In the genomic region with DNA sequence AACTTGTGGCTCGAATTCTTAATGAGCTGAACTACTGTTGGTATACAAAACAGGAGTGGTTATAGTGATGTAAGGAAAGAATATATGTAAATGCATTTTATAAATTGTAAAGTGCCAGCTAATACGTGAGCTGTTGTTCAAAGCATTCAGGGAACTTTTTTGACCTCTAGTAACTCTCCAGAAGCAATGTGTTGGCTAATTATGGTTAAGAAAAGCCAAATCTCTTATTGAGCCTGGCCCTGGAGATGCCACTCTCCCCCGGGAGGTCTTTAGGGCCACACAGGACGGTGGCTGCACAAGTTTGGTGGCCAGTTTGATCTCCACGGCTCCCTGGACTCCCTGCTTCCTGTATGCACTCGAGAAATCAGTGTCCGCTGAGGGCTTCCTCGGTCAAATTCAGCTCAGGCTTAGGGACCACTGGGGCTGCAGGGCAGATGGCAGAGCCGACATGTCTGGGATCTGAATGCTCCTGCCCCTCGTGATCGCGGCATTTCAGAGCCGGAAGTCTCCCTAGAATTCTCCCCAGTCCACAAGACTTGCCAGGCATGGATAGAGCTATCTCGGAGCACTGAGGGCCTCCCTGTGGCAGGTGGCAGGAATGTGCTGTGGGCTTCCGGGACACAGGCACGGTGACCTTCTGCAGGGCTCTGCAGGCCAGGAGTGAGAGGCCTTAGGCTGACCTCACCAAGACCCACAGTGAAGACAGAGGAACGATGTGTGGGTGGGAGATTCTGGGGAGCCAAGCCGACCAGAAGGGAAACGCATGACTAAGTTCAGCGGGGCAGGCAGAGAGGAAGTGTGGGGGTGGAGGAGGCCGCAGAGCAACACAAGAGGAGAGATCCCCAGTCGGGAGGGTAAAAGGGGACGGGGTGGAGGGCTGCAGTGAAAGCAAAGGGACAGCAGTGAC, we compare ENCODE assay signal across 8 cellular contexts. TPM values are rescaled to one million over a fixed set of nuclear protein-coding genes. Genes with fewer than 3 reads are reported as not detected.
DNase-seq lines count a peak whose midpoint lies in the region; ATAC-seq and TF ChIP-seq lines count a peak whose summit lies in the region.

No MANE protein-coding gene starts in this region.

- no peaks in the 10 kb centered on the region for H3K4me1 ChIP-seq in psoas muscle

- ATAC-seq in psoas muscle (peak in 3 of 4 donors; percentile 53 to 75 (median 62)), HG03159 (IDR thresholded peaks at IDR 0.05; ENCODE audit: unreplicated experiment) (no peak), GM21367 (IDR thresholded peaks at IDR 0.05; ENCODE audit: unreplicated experiment) (no peak)

- no peaks in the 10 kb centered on the region for H3K9me3 ChIP-seq in psoas muscle

- 22 to 41% (median 27%) methylated on average over 23 of the region's 23 CpGs for WGBS in psoas muscle, 3 donors

- intact Hi-C loops in psoas muscle (cut with DNase I) = no loop called here

- DNase-seq in AG09319 (ENCODE audit: extremely low read depth, low read depth) = no peak
- DNase-seq in HCEC 1CT = peak; percentile 73
- peak; percentile 17 to 31 for DNase-seq in activated CD4-positive, alpha-beta T cell treated with anti-CD3 and anti-CD28 coated beads, Interleukin-2, amount 50 U/mL, for 4 hours
- DNase-seq in fibroblast of the aortic adventitia (ENCODE audit: low read depth) = peak; percentile 52
- DNase-seq in psoas muscle = no peak
- no peak for DNase-seq in epidermal melanocyte (ENCODE audit: insufficient read length, low spot score)

- H3K36me3 ChIP-seq in psoas muscle (ENCODE audit: insufficient read depth in 1 of 2, low read depth in 1 of 2) = peaks cover 0 to 15% of the 10 kb centered on the region in 2 donors

- no peak overlapping the region for H3K27ac ChIP-seq in psoas muscle

- H3K4me3 ChIP-seq in fibroblast of the aortic adventitia (ENCODE audit: low read depth, low read length) (no peak overlapping the region), psoas muscle (no peak overlapping the region)

- TF ChIP-seq CTCF in AG09319 (IDR thresholded peaks at IDR 0.05; ENCODE audit: low read depth, low read length) (peak; percentile 4), fibroblast of the aortic adventitia (IDR thresholded peaks at IDR 0.05; ENCODE audit: insufficient read depth, low read length) (peak; percentile 29), psoas muscle (IDR thresholded peaks at IDR 0.05) (no peak)

- peaks cover 0 to 7% (median 3%) of the 10 kb centered on the region in 3 donors for H3K27me3 ChIP-seq in psoas muscle (ENCODE audit: insufficient read depth in 3 of 3, low read length in 2 of 3)

RNA-seq across cellular contexts. Expression of a gene that starts 18.6 kb away (rescaled TPM):
- total RNA-seq in fibroblast of the aortic adventitia (ENCODE audit: low replicate concordance) (0.57 and 1.3 TPM in 2 replicates), psoas muscle (under 1 TPM; 0.32 to 0.65 (median 0.53) TPM)
- polyA plus RNA-seq in psoas muscle = under 1 TPM; 0.08 to 0.31 (median 0.27) TPM

Comparison
In these comparisons a context has a peak if more than half of its experiments do, and no peak if none do; other contexts are left out.
1. DNase-seq: peak in HCEC 1CT (single experiment), activated CD4-positive, alpha-beta T cell treated with anti-CD3 and anti-CD28 coated beads, Interleukin-2, amount 50 U/mL, for 4 hours (2 of 2) and fibroblast of the aortic adventitia (single experiment); none in AG09319 (single experiment), psoas muscle (0 of 2) and epidermal melanocyte (single experiment).
2. ATAC-seq: peak in psoas muscle (3 of 4); none in HG03159 (single experiment) and GM21367 (single experiment).